Comparison of ENCODE assay signal across 13 cellular contexts in genomic region chr10:126397640-126398382, GRCh38. TPM values are rescaled to one million over a fixed set of nuclear protein-coding genes. Genes with fewer than 3 reads are reported as not detected.
A peak's percentile ranks its signal among the peaks of the same experiment; 100 is the strongest.
DNase-seq lines count a peak whose midpoint lies in the region; ATAC-seq and TF ChIP-seq lines count a peak whose summit lies in the region.
"Had no signal": no experiment of that assay in that cellular context is flagged by ENCODE, and none has a peak within 500 bp of the region (broad histone marks: within the 10 kb centered on the region; RNA-seq: fewer than 3 reads in every experiment).

No MANE protein-coding gene starts in this region.

- H3K27me3 ChIP-seq in esophagus muscularis mucosa (peaks cover 0 to 5% (median 0%) of the 10 kb centered on the region in 4 donors), trophoblast cell (ENCODE audit: insufficient read depth, low read length) (no peaks in the 10 kb centered on the region)
- H3K27me3 ChIP-seq: tibial artery had no signal

- no peak for ATAC-seq in HG03175 (IDR thresholded peaks at IDR 0.05; ENCODE audit: unreplicated experiment)
- ATAC-seq in HG03457 (IDR thresholded peaks at IDR 0.05; ENCODE audit: unreplicated experiment): no peak

- H3K4me2 ChIP-seq in trophoblast cell (ENCODE audit: low read length): no peak overlapping the region

- H3K4me1 ChIP-seq in esophagus muscularis mucosa (no peaks in the 10 kb centered on the region), trophoblast cell (ENCODE audit: control insufficient read depth in 1 of 2, insufficient read depth in 2 of 2, low read length in 2 of 2) (peaks cover 2 to 5% of the 10 kb centered on the region in 2 experiments)
- H3K4me1 ChIP-seq: tibial artery had no signal

- no peak overlapping the region for H3K4me3 ChIP-seq in esophagus muscularis mucosa
- no peak overlapping the region for H3K4me3 ChIP-seq in trophoblast cell (ENCODE audit: low read depth, low read length)
- H3K4me3 ChIP-seq: tibial artery had no signal

- H3K27ac ChIP-seq in RWPE1 (no peak overlapping the region), esophagus muscularis mucosa (replicated peaks in 1 of 4) (no peak overlapping the region), trophoblast cell (ENCODE audit: low read depth, low read length) (no peak overlapping the region)
- H3K27ac ChIP-seq: tibial artery had no signal

- TF ChIP-seq POLR2A in esophagus muscularis mucosa (IDR thresholded peaks at IDR 0.05; ENCODE audit: low read depth): no peak

- H3K4me3 Mint-ChIP-seq in activated T-cell treated with anti-CD3 and anti-CD28 coated beads, Interleukin-2, amount 50 U/mL, for 24 hours: no peak overlapping the region
- H3K4me3 Mint-ChIP-seq: activated B cell treated with CpG ODN at 0.5 μM for 24 hours had no signal

- H3K4ac ChIP-seq in trophoblast cell (ENCODE audit: low read depth, low read length): no peak overlapping the region

- no peak overlapping the region for H2BK12ac ChIP-seq in trophoblast cell (ENCODE audit: low read length)

- DNase-seq in GM03348 (ENCODE audit: low spot score): peak; percentile 88
- peak; percentile 90 for DNase-seq in RWPE1 (ENCODE audit: low spot score)
- peak; percentile 47 for DNase-seq in esophagus muscularis mucosa (ENCODE audit: extremely low spot score)
- DNase-seq in trophoblast cell: peak; percentile 91 to 92
- DNase-seq in NCI-H1105 (lab: John Stamatoyannopoulos, UW): no peak
- DNase-seq in activated T-cell treated with anti-CD3 and anti-CD28 coated beads, Interleukin-2, amount 50 U/mL, for 24 hours: no peak
- DNase-seq: activated B cell treated with CpG ODN at 0.5 μM for 24 hours, activated gamma-delta T cell, DND-41, NCI-H187 had no signal

- no peak overlapping the region for H4K12ac ChIP-seq in trophoblast cell (ENCODE audit: low read depth, low read length)

- 66% methylated on average over 4 of the region's 4 CpGs for WGBS in esophagus muscularis mucosa
- no CpG with 5 or more reads among the region's 4 CpGs for WGBS in trophoblast cell (ENCODE audit: extremely low coverage, insufficient coverage, insufficient read length)

- CTCF ChIA-PET in RWPE1 (lab: Yijun Ruan, JAX): interaction anchor here (1.5 kb wide), 1 partner anchor 11 kb away, joined by 4 read pairs; no protein-coding TSS in a partner anchor

- H3K23ac ChIP-seq in trophoblast cell (ENCODE audit: low read length): no peak overlapping the region

- H3K27ac Mint-ChIP-seq in activated T-cell treated with anti-CD3 and anti-CD28 coated beads, Interleukin-2, amount 50 U/mL, for 24 hours: no peak overlapping the region
- H3K27ac Mint-ChIP-seq: activated B cell treated with CpG ODN at 0.5 μM for 24 hours had no signal

- H3K4me1 Mint-ChIP-seq in activated T-cell treated with anti-CD3 and anti-CD28 coated beads, Interleukin-2, amount 50 U/mL, for 24 hours (ENCODE audit: low read depth): no peaks in the 10 kb centered on the region
- H3K4me1 Mint-ChIP-seq: activated B cell treated with CpG ODN at 0.5 μM for 24 hours had no signal

- H2BK120ac ChIP-seq in trophoblast cell (ENCODE audit: insufficient read depth, low read length, poor library complexity): no peak overlapping the region

- H3K27me3 Mint-ChIP-seq in activated T-cell treated with anti-CD3 and anti-CD28 coated beads, Interleukin-2, amount 50 U/mL, for 24 hours: no peaks in the 10 kb centered on the region

- H3K9ac ChIP-seq in trophoblast cell (ENCODE audit: low read length): no peak overlapping the region

- H4K8ac ChIP-seq in trophoblast cell (ENCODE audit: low read depth, low read length): no peak overlapping the region

- no peak overlapping the region for H2AFZ ChIP-seq in trophoblast cell (ENCODE audit: insufficient read depth, low read length, poor library complexity)

- peaks cover 3% of the 10 kb centered on the region for H3K9me3 Mint-ChIP-seq in activated T-cell treated with anti-CD3 and anti-CD28 coated beads, Interleukin-2, amount 50 U/mL, for 24 hours

- H2AK5ac ChIP-seq in trophoblast cell (ENCODE audit: low read length): no peak overlapping the region

- no peaks in the 10 kb centered on the region for H3K79me1 ChIP-seq in trophoblast cell (ENCODE audit: low read length)

- POLR2A ChIA-PET in RWPE1 (lab: Yijun Ruan, JAX; ENCODE audit: low non-redundant PET): no interaction called here

- no peak overlapping the region for H3K18ac ChIP-seq in trophoblast cell (ENCODE audit: low read length)

- intact Hi-C loops in esophagus muscularis mucosa (cut with DNase I): no loop called here

- no peak overlapping the region for H3K14ac ChIP-seq in trophoblast cell (ENCODE audit: low read length)

- no peak overlapping the region for H4K91ac ChIP-seq in trophoblast cell (ENCODE audit: low read depth, low read length)

- no peaks in the 10 kb centered on the region for H3K79me2 ChIP-seq in trophoblast cell (ENCODE audit: control insufficient read depth, insufficient read depth, low read length, poor library complexity)

- H2BK5ac ChIP-seq in trophoblast cell (ENCODE audit: low read depth, low read length, poor library complexity): no peak overlapping the region

- TF ChIP-seq EP300 in esophagus muscularis mucosa (IDR thresholded peaks at IDR 0.05): no peak

- peaks cover 0 to 3% (median 0%) of the 10 kb centered on the region in 4 donors for H3K9me3 ChIP-seq in esophagus muscularis mucosa
- no peaks in the 10 kb centered on the region for H3K9me3 ChIP-seq in trophoblast cell (ENCODE audit: insufficient read depth, low read depth, low read length)
- H3K9me3 ChIP-seq: tibial artery had no signal

- TF ChIP-seq CTCF in RWPE1 (conservative IDR thresholded peaks at IDR 0.05; ENCODE audit: low read depth) (no peak), esophagus muscularis mucosa (IDR thresholded peaks at IDR 0.05) (no peak)

- H3K36me3 ChIP-seq in esophagus muscularis mucosa (no peaks in the 10 kb centered on the region), trophoblast cell (ENCODE audit: control insufficient read depth in 1 of 2, insufficient read depth in 2 of 2, low read length in 2 of 2) (no peaks in the 10 kb centered on the region)
- H3K36me3 ChIP-seq: tibial artery had no signal

- no peaks in the 10 kb centered on the region for H3K36me3 Mint-ChIP-seq in activated T-cell treated with anti-CD3 and anti-CD28 coated beads, Interleukin-2, amount 50 U/mL, for 24 hours (ENCODE audit: low read depth)

RNA-seq across cellular contexts. Expression of gene ADAM12, which starts 9.5 kb away (rescaled TPM):
- 1 to 10 TPM in 2 of 4 donors, under 1 TPM in 2; under 0.01 to 1.3 (median 1.0) TPM for total RNA-seq in esophagus muscularis mucosa
- 4.1 TPM in 2 replicates for polyA plus RNA-seq in trophoblast cell (2013)

Comparison
In these comparisons a context has a peak if more than half of its experiments do, and no peak if none do; other contexts are left out.
1. DNase-seq: peak in GM03348 (single experiment), RWPE1 (single experiment), esophagus muscularis mucosa (single experiment) and trophoblast cell (2 of 2); none in NCI-H1105 (single experiment) and activated T-cell treated with anti-CD3 and anti-CD28 coated beads, Interleukin-2, amount 50 U/mL, for 24 hours (single experiment).